In the genomic region with DNA sequence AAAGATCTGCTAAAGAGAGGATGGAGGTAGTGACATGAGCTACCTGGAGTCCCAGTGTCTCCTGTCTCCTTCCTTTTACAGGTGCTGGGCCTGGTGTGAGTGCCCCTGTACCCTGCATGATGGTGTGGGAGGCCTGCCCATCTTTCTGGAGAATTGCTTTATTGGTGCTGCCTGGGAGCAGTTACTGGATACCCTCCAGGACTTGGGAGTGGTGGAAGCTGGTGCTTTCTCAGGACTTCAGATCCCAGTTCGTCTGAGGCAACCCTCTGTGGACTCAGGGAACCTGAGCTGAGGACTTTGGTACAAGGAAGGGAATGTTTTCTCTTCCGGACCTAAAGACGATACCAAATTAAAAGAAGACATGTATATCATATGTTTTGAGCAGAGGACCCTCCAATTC, we compare ENCODE assay signal across 2 cellular contexts.
TF ChIP-seq lines count a peak whose summit lies in the region.

No MANE protein-coding gene starts in this region.

TF ChIP-seq in GM23338, 12 proteins besides CTCF, POLR2A, EP300 and RAD21 (continues in another document):
- TF ChIP-seq, protein P1, sequence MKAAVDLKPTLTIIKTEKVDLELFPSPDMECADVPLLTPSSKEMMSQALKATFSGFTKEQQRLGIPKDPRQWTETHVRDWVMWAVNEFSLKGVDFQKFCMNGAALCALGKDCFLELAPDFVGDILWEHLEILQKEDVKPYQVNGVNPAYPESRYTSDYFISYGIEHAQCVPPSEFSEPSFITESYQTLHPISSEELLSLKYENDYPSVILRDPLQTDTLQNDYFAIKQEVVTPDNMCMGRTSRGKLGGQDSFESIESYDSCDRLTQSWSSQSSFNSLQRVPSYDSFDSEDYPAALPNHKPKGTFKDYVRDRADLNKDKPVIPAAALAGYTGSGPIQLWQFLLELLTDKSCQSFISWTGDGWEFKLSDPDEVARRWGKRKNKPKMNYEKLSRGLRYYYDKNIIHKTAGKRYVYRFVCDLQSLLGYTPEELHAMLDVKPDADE (IDR thresholded peaks at IDR 0.05), result no peak
- TF ChIP-seq EZH2 (IDR thresholded peaks at IDR 0.05; ENCODE audit: low read depth, unreplicated experiment) (no peak), CREB1 (CRISPR knock-in tag; IDR thresholded peaks at IDR 0.05; ENCODE audit: low read depth) (no peak), JUNB (IDR thresholded peaks at IDR 0.05; ENCODE audit: unreplicated experiment) (no peak), EZH2phosphoT487 (IDR thresholded peaks at IDR 0.05; ENCODE audit: unreplicated experiment) (no peak), POLR2AphosphoS5 (IDR thresholded peaks at IDR 0.05; ENCODE audit: low read depth) (no peak), ZNF331 (CRISPR knock-in tag; IDR thresholded peaks at IDR 0.05; ENCODE audit: low read depth) (no peak), ZNF462 (CRISPR knock-in tag; IDR thresholded peaks at IDR 0.05) (no peak), NANOG (IDR thresholded peaks at IDR 0.05; ENCODE audit: borderline replicate concordance) (no peak)
- TF ChIP-seq, protein P2, sequence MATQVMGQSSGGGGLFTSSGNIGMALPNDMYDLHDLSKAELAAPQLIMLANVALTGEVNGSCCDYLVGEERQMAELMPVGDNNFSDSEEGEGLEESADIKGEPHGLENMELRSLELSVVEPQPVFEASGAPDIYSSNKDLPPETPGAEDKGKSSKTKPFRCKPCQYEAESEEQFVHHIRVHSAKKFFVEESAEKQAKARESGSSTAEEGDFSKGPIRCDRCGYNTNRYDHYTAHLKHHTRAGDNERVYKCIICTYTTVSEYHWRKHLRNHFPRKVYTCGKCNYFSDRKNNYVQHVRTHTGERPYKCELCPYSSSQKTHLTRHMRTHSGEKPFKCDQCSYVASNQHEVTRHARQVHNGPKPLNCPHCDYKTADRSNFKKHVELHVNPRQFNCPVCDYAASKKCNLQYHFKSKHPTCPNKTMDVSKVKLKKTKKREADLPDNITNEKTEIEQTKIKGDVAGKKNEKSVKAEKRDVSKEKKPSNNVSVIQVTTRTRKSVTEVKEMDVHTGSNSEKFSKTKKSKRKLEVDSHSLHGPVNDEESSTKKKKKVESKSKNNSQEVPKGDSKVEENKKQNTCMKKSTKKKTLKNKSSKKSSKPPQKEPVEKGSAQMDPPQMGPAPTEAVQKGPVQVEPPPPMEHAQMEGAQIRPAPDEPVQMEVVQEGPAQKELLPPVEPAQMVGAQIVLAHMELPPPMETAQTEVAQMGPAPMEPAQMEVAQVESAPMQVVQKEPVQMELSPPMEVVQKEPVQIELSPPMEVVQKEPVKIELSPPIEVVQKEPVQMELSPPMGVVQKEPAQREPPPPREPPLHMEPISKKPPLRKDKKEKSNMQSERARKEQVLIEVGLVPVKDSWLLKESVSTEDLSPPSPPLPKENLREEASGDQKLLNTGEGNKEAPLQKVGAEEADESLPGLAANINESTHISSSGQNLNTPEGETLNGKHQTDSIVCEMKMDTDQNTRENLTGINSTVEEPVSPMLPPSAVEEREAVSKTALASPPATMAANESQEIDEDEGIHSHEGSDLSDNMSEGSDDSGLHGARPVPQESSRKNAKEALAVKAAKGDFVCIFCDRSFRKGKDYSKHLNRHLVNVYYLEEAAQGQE (IDR thresholded peaks at IDR 0.05; ENCODE audit: unreplicated experiment), result no peak

TF ChIP-seq in HepG2, 621 proteins besides CTCF, POLR2A, EP300 and RAD21:
- TF ChIP-seq ARID2 (CRISPR knock-in tag; IDR thresholded peaks at IDR 0.05; ENCODE audit: borderline replicate concordance) (no peak), PLSCR1 (CRISPR knock-in tag; IDR thresholded peaks at IDR 0.05; ENCODE audit: borderline replicate concordance) (no peak), ZC3H13 (CRISPR knock-in tag; IDR thresholded peaks at IDR 0.05) (no peak), NR2F1 (CRISPR knock-in tag; IDR thresholded peaks at IDR 0.05) (no peak)
